In genomic region chr3:52481819-52482521, GRCh38 we compare ENCODE assay signal across 3 cellular contexts.
TF ChIP-seq lines count a peak whose summit lies in the region.

No MANE protein-coding gene starts in this region.

TF ChIP-seq in SK-N-SH, 30 proteins besides CTCF, POLR2A, EP300 and RAD21:
- TF ChIP-seq TCF12 (IDR thresholded peaks at IDR 0.05) (no peak), RXRA (IDR thresholded peaks at IDR 0.05; ENCODE audit: borderline replicate concordance, low read depth) (no peak), ELF1 (IDR thresholded peaks at IDR 0.05) (no peak), PBX3 (IDR thresholded peaks at IDR 0.05) (no peak), FOXJ3 (CRISPR knock-in tag; IDR thresholded peaks at IDR 0.05) (no peak), MAX (IDR thresholded peaks at IDR 0.05; ENCODE audit: low read depth) (no peak), TEAD4 (IDR thresholded peaks at IDR 0.05; ENCODE audit: borderline replicate concordance, insufficient read depth) (no peak), NRF1 (IDR thresholded peaks at IDR 0.05; ENCODE audit: low read depth, low read length) (no peak), SIN3A (IDR thresholded peaks at IDR 0.05; ENCODE audit: borderline replicate concordance, low read depth, low read length) (no peak), FOSL2 (IDR thresholded peaks at IDR 0.05; ENCODE audit: borderline replicate concordance, low read depth) (no peak)
- TF ChIP-seq, protein P1, sequence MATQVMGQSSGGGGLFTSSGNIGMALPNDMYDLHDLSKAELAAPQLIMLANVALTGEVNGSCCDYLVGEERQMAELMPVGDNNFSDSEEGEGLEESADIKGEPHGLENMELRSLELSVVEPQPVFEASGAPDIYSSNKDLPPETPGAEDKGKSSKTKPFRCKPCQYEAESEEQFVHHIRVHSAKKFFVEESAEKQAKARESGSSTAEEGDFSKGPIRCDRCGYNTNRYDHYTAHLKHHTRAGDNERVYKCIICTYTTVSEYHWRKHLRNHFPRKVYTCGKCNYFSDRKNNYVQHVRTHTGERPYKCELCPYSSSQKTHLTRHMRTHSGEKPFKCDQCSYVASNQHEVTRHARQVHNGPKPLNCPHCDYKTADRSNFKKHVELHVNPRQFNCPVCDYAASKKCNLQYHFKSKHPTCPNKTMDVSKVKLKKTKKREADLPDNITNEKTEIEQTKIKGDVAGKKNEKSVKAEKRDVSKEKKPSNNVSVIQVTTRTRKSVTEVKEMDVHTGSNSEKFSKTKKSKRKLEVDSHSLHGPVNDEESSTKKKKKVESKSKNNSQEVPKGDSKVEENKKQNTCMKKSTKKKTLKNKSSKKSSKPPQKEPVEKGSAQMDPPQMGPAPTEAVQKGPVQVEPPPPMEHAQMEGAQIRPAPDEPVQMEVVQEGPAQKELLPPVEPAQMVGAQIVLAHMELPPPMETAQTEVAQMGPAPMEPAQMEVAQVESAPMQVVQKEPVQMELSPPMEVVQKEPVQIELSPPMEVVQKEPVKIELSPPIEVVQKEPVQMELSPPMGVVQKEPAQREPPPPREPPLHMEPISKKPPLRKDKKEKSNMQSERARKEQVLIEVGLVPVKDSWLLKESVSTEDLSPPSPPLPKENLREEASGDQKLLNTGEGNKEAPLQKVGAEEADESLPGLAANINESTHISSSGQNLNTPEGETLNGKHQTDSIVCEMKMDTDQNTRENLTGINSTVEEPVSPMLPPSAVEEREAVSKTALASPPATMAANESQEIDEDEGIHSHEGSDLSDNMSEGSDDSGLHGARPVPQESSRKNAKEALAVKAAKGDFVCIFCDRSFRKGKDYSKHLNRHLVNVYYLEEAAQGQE (IDR thresholded peaks at IDR 0.05; ENCODE audit: low read depth, low read length): no peak
- TF ChIP-seq, protein P2, sequence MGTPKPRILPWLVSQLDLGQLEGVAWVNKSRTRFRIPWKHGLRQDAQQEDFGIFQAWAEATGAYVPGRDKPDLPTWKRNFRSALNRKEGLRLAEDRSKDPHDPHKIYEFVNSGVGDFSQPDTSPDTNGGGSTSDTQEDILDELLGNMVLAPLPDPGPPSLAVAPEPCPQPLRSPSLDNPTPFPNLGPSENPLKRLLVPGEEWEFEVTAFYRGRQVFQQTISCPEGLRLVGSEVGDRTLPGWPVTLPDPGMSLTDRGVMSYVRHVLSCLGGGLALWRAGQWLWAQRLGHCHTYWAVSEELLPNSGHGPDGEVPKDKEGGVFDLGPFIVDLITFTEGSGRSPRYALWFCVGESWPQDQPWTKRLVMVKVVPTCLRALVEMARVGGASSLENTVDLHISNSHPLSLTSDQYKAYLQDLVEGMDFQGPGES (IDR thresholded peaks at IDR 0.05; ENCODE audit: low read depth, low read length): no peak

TF ChIP-seq in SK-N-SH treated with all-trans-retinoic acid at 6 μM for 48 hours, 23 proteins besides CTCF, POLR2A, EP300 and RAD21:
- TF ChIP-seq RARB (CRISPR knock-in tag; IDR thresholded peaks at IDR 0.05) (no peak), BACH2 (CRISPR knock-in tag; IDR thresholded peaks at IDR 0.05; ENCODE audit: borderline replicate concordance) (no peak), ZNF565 (CRISPR knock-in tag; conservative IDR thresholded peaks at IDR 0.05; ENCODE audit: low read depth) (no peak), TCF4 (CRISPR knock-in tag; IDR thresholded peaks at IDR 0.05; ENCODE audit: borderline replicate concordance) (no peak), OSR1 (CRISPR knock-in tag; IDR thresholded peaks at IDR 0.05) (no peak)

TF ChIP-seq in IMR-90, 13 proteins besides CTCF, POLR2A, EP300 and RAD21:
- TF ChIP-seq FOS (IDR thresholded peaks at IDR 0.05; ENCODE audit: low read depth, low read length) (no peak), ELK1 (IDR thresholded peaks at IDR 0.05; ENCODE audit: borderline replicate concordance, low read depth, low read length) (no peak), RFX5 (IDR thresholded peaks at IDR 0.05; ENCODE audit: low read depth, low read length) (no peak), MXI1 (IDR thresholded peaks at IDR 0.05; ENCODE audit: borderline replicate concordance, low read depth, low read length) (no peak), MAFK (IDR thresholded peaks at IDR 0.05; ENCODE audit: low read depth, low read length) (no peak), MAZ (IDR thresholded peaks at IDR 0.05; ENCODE audit: borderline replicate concordance, low read depth, low read length) (no peak)
